ENCODE assay signal across 1 cellular context in the genomic region with DNA sequence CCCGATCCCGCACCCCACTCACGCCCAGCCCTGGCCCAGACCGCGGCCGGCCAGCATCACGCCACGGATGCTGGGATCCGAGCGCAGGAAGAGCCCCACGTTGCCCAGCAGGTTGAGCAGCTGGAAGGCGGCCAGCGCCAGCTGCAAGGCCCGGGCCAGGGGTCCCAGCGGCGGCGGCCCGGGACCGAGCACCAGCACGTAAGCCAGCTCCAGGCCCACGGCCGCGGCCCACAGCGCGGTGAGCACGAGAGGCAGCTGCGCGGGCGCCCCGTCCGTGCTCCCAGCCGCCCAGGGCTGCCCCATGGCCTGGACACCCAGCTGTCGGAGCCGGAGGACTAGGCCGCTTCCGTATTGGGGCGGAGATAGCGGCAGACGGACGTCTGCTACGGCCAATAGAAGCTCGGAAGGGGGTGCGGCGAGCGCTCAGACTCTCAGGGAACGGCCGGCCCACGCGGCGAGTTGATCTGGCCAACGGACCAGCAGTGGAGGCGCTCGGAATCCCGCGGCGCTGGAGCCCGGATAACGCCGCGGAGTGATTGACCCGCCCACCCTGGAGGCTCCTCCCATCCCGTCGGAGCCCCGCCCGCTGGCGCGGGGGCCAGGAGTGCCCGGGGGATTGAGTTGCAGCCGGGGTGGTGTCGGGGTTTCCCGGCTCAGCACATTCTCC.
TF ChIP-seq lines count a peak whose summit lies in the region.

Gene ZDHHC24 (minus strand): TSS at position 348 of the 667 bp plus-strand sequence. CDS start 45 bp downstream, at position 303.

TF ChIP-seq in IMR-90, 13 proteins besides CTCF, POLR2A, EP300 and RAD21 (continued from another document):
- TF ChIP-seq NFE2L2 (IDR thresholded peaks at IDR 0.05; ENCODE audit: low read depth, low read length), result no peak
- TF ChIP-seq SMC3 (IDR thresholded peaks at IDR 0.05; ENCODE audit: low read depth, low read length), result no peak
- no peak for TF ChIP-seq RCOR1 (IDR thresholded peaks at IDR 0.05; ENCODE audit: insufficient replicate concordance, low read length)
- no peak for TF ChIP-seq MAFK (IDR thresholded peaks at IDR 0.05; ENCODE audit: low read depth, low read length)
- TF ChIP-seq MAZ (IDR thresholded peaks at IDR 0.05; ENCODE audit: borderline replicate concordance, low read depth, low read length), result peak; percentile 71; the same call in 1 of the 2 replicates
- no peak for TF ChIP-seq CEBPB (IDR thresholded peaks at IDR 0.05; ENCODE audit: low read depth, low read length)
TF ChIP-seq in IMR-90: peak in this region for 2.
